Comparison of ENCODE assay signal across 8 cellular contexts in genomic region chr6:75296811-75297779, GRCh38. TPM values are rescaled to one million over a fixed set of nuclear protein-coding genes. Genes with fewer than 3 reads are reported as not detected.
A peak's percentile ranks its signal among the peaks of the same experiment; 100 is the strongest.
DNase-seq lines count a peak whose midpoint lies in the region; ATAC-seq, FAIRE-seq and TF ChIP-seq lines count a peak whose summit lies in the region.

No MANE protein-coding gene starts in this region.

- H3K27ac Mint-ChIP-seq in endothelial cell (ENCODE audit: unreplicated experiment) (no peak overlapping the region), naive B cell (no peak overlapping the region)

- H3K9me2 ChIP-seq in Karpas-422 (replicated peaks; ENCODE audit: insufficient read depth, low read length), result no peaks in the 10 kb centered on the region

- H3K4me3 Mint-ChIP-seq in endothelial cell (ENCODE audit: unreplicated experiment) (no peak overlapping the region), naive B cell (no peak overlapping the region)

- H3K9me3 Mint-ChIP-seq in endothelial cell (ENCODE audit: unreplicated experiment) (no peaks in the 10 kb centered on the region), naive B cell (no peaks in the 10 kb centered on the region)

- no peaks in the 10 kb centered on the region for H3K9me3 ChIP-seq in Karpas-422 (ENCODE audit: low read length)

- 0 out of 2 replicates have a peak, but pooled peaks cover 7% of the 10 kb centered on the region for H4K20me1 ChIP-seq in Karpas-422 (ENCODE audit: insufficient read depth, low read depth, low read length)

- peak; percentile 94 for TF ChIP-seq CTCF in endothelial cell (IDR thresholded peaks at IDR 0.05; ENCODE audit: unreplicated experiment)

- no peak overlapping the region for H3K4me3 ChIP-seq in Karpas-422 (ENCODE audit: low read length)

- no peak overlapping the region for H3K9ac ChIP-seq in Karpas-422 (ENCODE audit: low read length)

- no peak overlapping the region for H3K27ac ChIP-seq in Karpas-422 (ENCODE audit: low read length)

- H3K36me3 Mint-ChIP-seq in endothelial cell (ENCODE audit: low read depth, unreplicated experiment) (no peaks in the 10 kb centered on the region), naive B cell (no peaks in the 10 kb centered on the region)

- H3K4me1 ChIP-seq in Karpas-422 (ENCODE audit: low read length), result peaks cover 12% of the 10 kb centered on the region

- H3K27me3 ChIP-seq in Karpas-422 (ENCODE audit: low read length), result no peaks in the 10 kb centered on the region

- H3K4me1 Mint-ChIP-seq in endothelial cell (ENCODE audit: unreplicated experiment), result peaks cover 8% of the 10 kb centered on the region
- H3K4me1 Mint-ChIP-seq in naive B cell, result no peaks in the 10 kb centered on the region

- no peak overlapping the region for H3K4me2 ChIP-seq in Karpas-422 (ENCODE audit: low read depth, low read length, poor library complexity, severe bottlenecking)

- H3K27me3 Mint-ChIP-seq in endothelial cell (ENCODE audit: unreplicated experiment) (no peaks in the 10 kb centered on the region), naive B cell (no peaks in the 10 kb centered on the region)

- no peaks in the 10 kb centered on the region for H3K36me3 ChIP-seq in Karpas-422 (ENCODE audit: insufficient read depth, low read length)

- peak; percentile 75 for ATAC-seq in GM21515 (IDR thresholded peaks at IDR 0.05; ENCODE audit: unreplicated experiment)
- ATAC-seq in naive B cell (ENCODE audit: low read depth in 2 of 2), result peak; percentile 50 to 65

- no peaks in the 10 kb centered on the region for H3K79me2 ChIP-seq in Karpas-422 (ENCODE audit: low read length)

- H2AFZ ChIP-seq in Karpas-422 (ENCODE audit: low read length), result no peak overlapping the region

- FAIRE-seq in RCC 7860 (lab: Jason Lieb, UNC), result peak; percentile 83

- DNase-seq in DMS53 treated with DMSO at 0.1 percent for 48 hours (lab: John Stamatoyannopoulos, UW; ENCODE audit: unreplicated experiment) (peak; percentile 81), Karpas-422 (peak; percentile 89), RCC 7860 (ENCODE audit: low spot score) (peak; percentile 52), endothelial cell (ENCODE audit: low spot score) (no peak), naive B cell (peak; percentile 27)
- no peak for DNase-seq in activated T-cell treated with anti-CD3 and anti-CD28 coated beads, Interleukin-2, amount 50 U/mL, for 48 hours
- DNase-seq in activated effector memory CD4-positive, alpha-beta T cell treated with anti-CD3 and anti-CD28 coated beads, Interleukin-2, amount 50 U/mL, for 16 hours, result no peak

RNA-seq across cellular contexts. Expression of gene TMEM30A, which starts 12.5 kb away (rescaled TPM):
- 39.6 and 78.5 TPM in 2 replicates for total RNA-seq in Karpas-422 (2014; rRNA removed; shearing (Covaris generic); ENCODE audit: low replicate concordance)
- total RNA-seq in endothelial cell (ENCODE audit: unreplicated experiment), result 99.4 TPM
- polyA plus RNA-seq in naive B cell (ENCODE audit: low read depth in 6 of 6), result 10 to 100 TPM; 33.5 to 45.1 (median 41.8) TPM

RNA-seq across cellular contexts. Expression of gene COX7A2, which starts 53.5 kb away (rescaled TPM):
- 161 and 346 TPM in 2 replicates for total RNA-seq in Karpas-422 (2014; rRNA removed; shearing (Covaris generic); ENCODE audit: low replicate concordance)
- total RNA-seq in endothelial cell (ENCODE audit: unreplicated experiment), result 341 TPM
- polyA plus RNA-seq in naive B cell (ENCODE audit: low read depth in 6 of 6), result 1,000 to 10,000 TPM in 1 of 6 donors, 100 to 1,000 TPM in 5; 776 to 1,084 (median 861) TPM

Comparison
In these comparisons a context has a peak if more than half of its experiments do, and no peak if none do; other contexts are left out.
1. DNase-seq: peak in DMS53 treated with DMSO at 0.1 percent for 48 hours (single experiment), Karpas-422 (single experiment), RCC 7860 (single experiment) and naive B cell (single experiment); none in endothelial cell (single experiment), activated T-cell treated with anti-CD3 and anti-CD28 coated beads, Interleukin-2, amount 50 U/mL, for 48 hours (0 of 2) and activated effector memory CD4-positive, alpha-beta T cell treated with anti-CD3 and anti-CD28 coated beads, Interleukin-2, amount 50 U/mL, for 16 hours (single experiment).